Comparison of ENCODE assay signal across 31 cellular contexts in the genomic region with DNA sequence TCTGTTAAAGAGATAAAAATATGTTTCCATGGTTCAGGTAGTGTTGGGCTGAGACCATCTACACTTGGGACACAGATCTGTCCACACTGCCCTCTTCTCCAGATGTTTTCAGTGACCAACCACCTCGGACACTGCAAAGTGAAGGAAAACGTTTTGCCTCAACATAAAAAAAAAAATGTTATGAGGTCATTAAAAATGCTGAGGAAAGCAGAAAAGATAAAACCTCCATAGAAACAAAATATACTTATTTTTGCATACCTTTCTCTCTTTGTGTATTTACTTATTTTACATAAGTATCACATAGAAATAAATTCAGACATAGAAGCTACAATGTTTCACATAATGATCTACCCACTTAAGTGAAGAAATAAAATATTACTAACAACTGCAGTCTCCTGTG.
"Had no signal": no experiment of that assay in that cellular context is flagged by ENCODE, and none has a peak within 500 bp of the region (broad histone marks: within the 10 kb centered on the region; RNA-seq: fewer than 3 reads in every experiment).

No MANE protein-coding gene starts in this region.

- H3K27ac Mint-ChIP-seq: activated CD4-positive, alpha-beta memory T cell treated with anti-CD3 and anti-CD28 coated beads, Interleukin-2, amount 10 ng/mL, durations not matched to agents 7 days and 5 days; activated naive CD8-positive, alpha-beta T cell treated with anti-CD3 and anti-CD28 coated beads for 36 hours; activated T-cell treated with anti-CD3 and anti-CD28 coated beads, Interleukin-2, amount 50 U/mL, for 72 hours; activated T-helper 17 cell treated with anti-CD3 and anti-CD28 coated beads, Interleukin-2, amount 50 U/mL, for 72 hours had no signal

- H3K4me3 ChIP-seq: PC-9 had no signal

- DNase-seq: activated CD4-positive, alpha-beta memory T cell treated with anti-CD3 and anti-CD28 coated beads, Interleukin-2, amount 10 ng/mL, durations not matched to agents 7 days and 5 days; activated CD4-positive, alpha-beta T cell treated with anti-CD3 and anti-CD28 coated beads for 1 hour; activated CD4-positive, alpha-beta T cell treated with anti-CD3 and anti-CD28 coated beads for 48 hours; activated CD4-positive, CD25-positive, alpha-beta regulatory T cell; activated CD8-positive, alpha-beta memory T cell treated with anti-CD3 and anti-CD28 coated beads for 24 hours; activated effector memory CD4-positive, alpha-beta T cell treated with anti-CD3 and anti-CD28 coated beads, Interleukin-2, amount 50 U/mL, for 16 hours; activated naive CD4-positive, alpha-beta T cell; activated naive CD4-positive, alpha-beta T cell treated with anti-CD3 and anti-CD28 coated beads, Interleukin-2, amount 50 U/mL, for 16 hours; activated naive CD8-positive, alpha-beta T cell treated with anti-CD3 and anti-CD28 coated beads for 36 hours; activated T-cell treated with anti-CD3 and anti-CD28 coated beads, Interleukin-2, amount 50 U/mL, for 1 hour; activated T-cell treated with anti-CD3 and anti-CD28 coated beads, Interleukin-2, amount 50 U/mL, for 72 hours; amniotic stem cell; aorta; brain microvascular endothelial cell; Karpas-422; MV-4-11; NCI-H1092; NCI-H1436 treated with DMSO at 0.1 percent for 48 hours; NCI-H1694 treated with DMSO at 0.1 percent for 48 hours; NCI-H2029; NCI-H345; NCI-H524 treated with DMSO at 0.1 percent for 48 hours; NK-92 treated with Interleukin-12 subunit alpha and Interleukin-12 subunit beta, amount 100 ng/mL, for 24 hours; PC-9; SIG-M5; T1000; WERI-Rb-1 had no signal

- H2AFZ ChIP-seq: PC-9 had no signal

- H3K4me2 ChIP-seq: PC-9 had no signal

- H3K36me3 ChIP-seq: brain microvascular endothelial cell, WERI-Rb-1 had no signal

- ATAC-seq: activated T-cell treated with anti-CD3 and anti-CD28 coated beads, Interleukin-2, amount 50 U/mL, for 72 hours; activated T-helper 17 cell treated with anti-CD3 and anti-CD28 coated beads, Interleukin-2, amount 50 U/mL, for 72 hours; Right ventricle myocardium inferior had no signal

- H3K36me3 Mint-ChIP-seq: activated naive CD8-positive, alpha-beta T cell treated with anti-CD3 and anti-CD28 coated beads for 36 hours had no signal

- H3K27me3 Mint-ChIP-seq: activated CD4-positive, alpha-beta memory T cell treated with anti-CD3 and anti-CD28 coated beads, Interleukin-2, amount 10 ng/mL, durations not matched to agents 7 days and 5 days; activated naive CD8-positive, alpha-beta T cell treated with anti-CD3 and anti-CD28 coated beads for 36 hours; activated T-helper 17 cell treated with anti-CD3 and anti-CD28 coated beads, Interleukin-2, amount 50 U/mL, for 72 hours; central memory CD8-positive, alpha-beta T cell had no signal

- H3K27me3 ChIP-seq: brain microvascular endothelial cell had no signal

- H3K9me3 Mint-ChIP-seq: activated CD4-positive, alpha-beta memory T cell treated with anti-CD3 and anti-CD28 coated beads, Interleukin-2, amount 10 ng/mL, durations not matched to agents 7 days and 5 days; activated naive CD8-positive, alpha-beta T cell treated with anti-CD3 and anti-CD28 coated beads for 36 hours; activated T-helper 17 cell treated with anti-CD3 and anti-CD28 coated beads, Interleukin-2, amount 50 U/mL, for 72 hours had no signal

- H3K4me3 Mint-ChIP-seq: activated CD4-positive, alpha-beta memory T cell treated with anti-CD3 and anti-CD28 coated beads, Interleukin-2, amount 10 ng/mL, durations not matched to agents 7 days and 5 days; activated naive CD8-positive, alpha-beta T cell treated with anti-CD3 and anti-CD28 coated beads for 36 hours; activated T-cell treated with anti-CD3 and anti-CD28 coated beads, Interleukin-2, amount 50 U/mL, for 72 hours; activated T-helper 17 cell treated with anti-CD3 and anti-CD28 coated beads, Interleukin-2, amount 50 U/mL, for 72 hours; central memory CD8-positive, alpha-beta T cell had no signal

- H3K27ac ChIP-seq: brain microvascular endothelial cell, PC-9, RWPE1, WERI-Rb-1 had no signal

- H3K4me1 Mint-ChIP-seq: activated CD4-positive, alpha-beta memory T cell treated with anti-CD3 and anti-CD28 coated beads, Interleukin-2, amount 10 ng/mL, durations not matched to agents 7 days and 5 days; activated T-helper 17 cell treated with anti-CD3 and anti-CD28 coated beads, Interleukin-2, amount 50 U/mL, for 72 hours; central memory CD8-positive, alpha-beta T cell had no signal
